ENCODE assay signal across 16 cellular contexts in the genomic region with DNA sequence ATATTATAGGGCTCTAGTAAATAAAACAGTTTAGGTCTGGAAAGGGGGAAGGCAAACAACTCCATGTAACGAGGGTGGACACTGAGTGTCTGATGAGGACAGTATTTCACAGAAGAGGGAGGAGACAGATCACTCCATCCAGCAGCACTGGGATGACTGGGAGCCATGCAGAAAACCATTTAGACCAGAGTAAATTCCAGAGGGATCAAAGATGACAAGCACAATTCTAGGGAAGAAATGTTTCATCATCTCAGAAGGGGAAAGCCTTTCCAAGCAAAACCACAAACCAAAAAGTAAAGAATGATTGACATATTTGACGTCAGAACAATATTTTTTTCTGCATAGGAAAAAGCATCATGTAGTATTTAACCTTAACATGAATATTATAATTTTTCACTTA.
DNase-seq lines count a peak whose midpoint lies in the region; ATAC-seq lines count a peak whose summit lies in the region.
"Had no signal": no experiment of that assay in that cellular context is flagged by ENCODE, and none has a peak within 500 bp of the region (broad histone marks: within the 10 kb centered on the region; RNA-seq: fewer than 3 reads in every experiment).

No MANE protein-coding gene starts in this region.

- peaks cover 92% of the 10 kb centered on the region for H3K36me3 ChIP-seq in HAP-1 (replicated peaks)

- H3K9me3 Mint-ChIP-seq in T-helper 2 cell treated with Interferon-gamma antibody and Interleukin-4, amounts not matched to agents 5 μg/mL and 100 μg/mL, for 36 hours = no peaks in the 10 kb centered on the region
- no peaks in the 10 kb centered on the region for H3K9me3 Mint-ChIP-seq in dendritic cell treated with granulocyte-macrophage colony-stimulating factor and Interleukin-4, amounts not matched to agents 40 ng/mL and 50 ng/mL, for 4 days
- no peaks in the 10 kb centered on the region for H3K9me3 Mint-ChIP-seq in stimulated activated effector memory CD8-positive, alpha-beta T cell treated with anti-CD3 and anti-CD28 coated beads, Interleukin-12 subunit alpha, Interleukin-12 subunit beta, amount 100 ng/mL, for 72 hours
- H3K9me3 Mint-ChIP-seq: activated B cell treated with CpG ODN at 0.5 μM for 24 hours had no signal

- H3K4me1 Mint-ChIP-seq in T-helper 2 cell treated with Interferon-gamma antibody and Interleukin-4, amounts not matched to agents 5 μg/mL and 100 μg/mL, for 36 hours (ENCODE audit: low read depth) = peaks cover 9% of the 10 kb centered on the region
- H3K4me1 Mint-ChIP-seq in dendritic cell treated with granulocyte-macrophage colony-stimulating factor and Interleukin-4, amounts not matched to agents 40 ng/mL and 50 ng/mL, for 4 days (ENCODE audit: low read depth) = peaks cover 12% of the 10 kb centered on the region
- H3K4me1 Mint-ChIP-seq in stimulated activated effector memory CD8-positive, alpha-beta T cell treated with anti-CD3 and anti-CD28 coated beads, Interleukin-12 subunit alpha, Interleukin-12 subunit beta, amount 100 ng/mL, for 72 hours = peaks cover 9% of the 10 kb centered on the region

- peak; percentile 17 for DNase-seq in activated effector memory CD4-positive, alpha-beta T cell treated with anti-CD3 and anti-CD28 coated beads, Interleukin-2, amount 50 U/mL, for 16 hours
- DNase-seq in activated effector memory CD4-positive, alpha-beta T cell treated with Interleukin-2 at 50 U/mL for 16 hours = no peak
- no peak for DNase-seq in T-helper 2 cell treated with Interferon-gamma antibody and Interleukin-4, amounts not matched to agents 5 μg/mL and 100 μg/mL, for 36 hours (ENCODE audit: low spot score)
- DNase-seq in stimulated activated effector memory CD8-positive, alpha-beta T cell treated with anti-CD3 and anti-CD28 coated beads, Interleukin-12 subunit alpha, Interleukin-12 subunit beta, amount 100 ng/mL, for 72 hours (ENCODE audit: low spot score in 2 of 2) = no peak
- no peak for DNase-seq in HAP-1 (ENCODE audit: low spot score in 2 of 2)
- no peak for DNase-seq in NK-92 treated with Interleukin-12 subunit alpha and Interleukin-12 subunit beta, amount 100 ng/mL, for 24 hours (lab: John Stamatoyannopoulos, UW)
- DNase-seq in posterior cingulate gyrus = no peak
- DNase-seq: activated B cell treated with CpG ODN at 0.5 μM for 24 hours, cerebellar nuclear complex, MV-4-11, NCI-H2171 treated with DMSO at 0.1 percent for 48 hours, small intestine had no signal

- H3K4me3 ChIP-seq in HAP-1 = no peak overlapping the region
- H3K4me3 ChIP-seq: lung, SJSA1 had no signal

- no peaks in the 10 kb centered on the region for H3K27me3 Mint-ChIP-seq in T-helper 2 cell treated with Interferon-gamma antibody and Interleukin-4, amounts not matched to agents 5 μg/mL and 100 μg/mL, for 36 hours (ENCODE audit: low read depth)
- no peaks in the 10 kb centered on the region for H3K27me3 Mint-ChIP-seq in dendritic cell treated with granulocyte-macrophage colony-stimulating factor and Interleukin-4, amounts not matched to agents 40 ng/mL and 50 ng/mL, for 4 days
- H3K27me3 Mint-ChIP-seq: activated B cell treated with CpG ODN at 0.5 μM for 24 hours had no signal

- no peaks in the 10 kb centered on the region for H3K9me3 ChIP-seq in HAP-1
- H3K9me3 ChIP-seq: SJSA1 had no signal

- no peaks in the 10 kb centered on the region for H3K27me3 ChIP-seq in HAP-1 (ENCODE audit: low read depth)
- H3K27me3 ChIP-seq: SJSA1 had no signal

- ATAC-seq in stimulated activated effector memory CD8-positive, alpha-beta T cell treated with anti-CD3 and anti-CD28 coated beads, Interleukin-12 subunit alpha, Interleukin-12 subunit beta, amount 100 ng/mL, for 72 hours = no peak
- ATAC-seq: esophagus mucosa had no signal

- H3K27ac Mint-ChIP-seq in T-helper 2 cell treated with Interferon-gamma antibody and Interleukin-4, amounts not matched to agents 5 μg/mL and 100 μg/mL, for 36 hours = peak overlapping the region; percentile 18
- peak overlapping the region; percentile 3 for H3K27ac Mint-ChIP-seq in dendritic cell treated with granulocyte-macrophage colony-stimulating factor and Interleukin-4, amounts not matched to agents 40 ng/mL and 50 ng/mL, for 4 days
- H3K27ac Mint-ChIP-seq in stimulated activated effector memory CD8-positive, alpha-beta T cell treated with anti-CD3 and anti-CD28 coated beads, Interleukin-12 subunit alpha, Interleukin-12 subunit beta, amount 100 ng/mL, for 72 hours = peak overlapping the region; percentile 54
- H3K27ac Mint-ChIP-seq: activated B cell treated with CpG ODN at 0.5 μM for 24 hours had no signal

- peaks cover 39% of the 10 kb centered on the region for H3K36me3 Mint-ChIP-seq in T-helper 2 cell treated with Interferon-gamma antibody and Interleukin-4, amounts not matched to agents 5 μg/mL and 100 μg/mL, for 36 hours (ENCODE audit: low read depth)
- H3K36me3 Mint-ChIP-seq in dendritic cell treated with granulocyte-macrophage colony-stimulating factor and Interleukin-4, amounts not matched to agents 40 ng/mL and 50 ng/mL, for 4 days (ENCODE audit: low read depth) = peaks cover 100% of the 10 kb centered on the region
- peaks cover 89% of the 10 kb centered on the region for H3K36me3 Mint-ChIP-seq in stimulated activated effector memory CD8-positive, alpha-beta T cell treated with anti-CD3 and anti-CD28 coated beads, Interleukin-12 subunit alpha, Interleukin-12 subunit beta, amount 100 ng/mL, for 72 hours

- in situ Hi-C loops in HAP-1 (cut with MboI; ENCODE audit: low sequenced_read_pairs) = no loop called here

- intact Hi-C loops in dendritic cell treated with granulocyte-macrophage colony-stimulating factor and Interleukin-4, amounts not matched to agents 40 ng/mL and 50 ng/mL, for 4 days (cut with micrococcal nuclease) = no loop called here
- intact Hi-C loops in posterior cingulate gyrus (cut with DNase I) = no loop called here

- 0 out of 2 replicates have a peak, but pooled peaks cover 4% of the 10 kb centered on the region for H3K4me1 ChIP-seq in HAP-1
- H3K4me1 ChIP-seq: SJSA1 had no signal

- no peak overlapping the region for H3K4me3 Mint-ChIP-seq in T-helper 2 cell treated with Interferon-gamma antibody and Interleukin-4, amounts not matched to agents 5 μg/mL and 100 μg/mL, for 36 hours
- no peak overlapping the region for H3K4me3 Mint-ChIP-seq in dendritic cell treated with granulocyte-macrophage colony-stimulating factor and Interleukin-4, amounts not matched to agents 40 ng/mL and 50 ng/mL, for 4 days
- no peak overlapping the region for H3K4me3 Mint-ChIP-seq in stimulated activated effector memory CD8-positive, alpha-beta T cell treated with anti-CD3 and anti-CD28 coated beads, Interleukin-12 subunit alpha, Interleukin-12 subunit beta, amount 100 ng/mL, for 72 hours
- H3K4me3 Mint-ChIP-seq: activated B cell treated with CpG ODN at 0.5 μM for 24 hours had no signal

Comparison
In these comparisons a context has a peak if more than half of its experiments do, and no peak if none do; other contexts are left out.
1. H3K27ac Mint-ChIP-seq: peak in every context shown above with its lines; median percentile 54 in stimulated activated effector memory CD8-positive, alpha-beta T cell treated with anti-CD3 and anti-CD28 coated beads, Interleukin-12 subunit alpha, Interleukin-12 subunit beta, amount 100 ng/mL, for 72 hours; 18 in T-helper 2 cell treated with Interferon-gamma antibody and Interleukin-4, amounts not matched to agents 5 μg/mL and 100 μg/mL, for 36 hours; 3 in dendritic cell treated with granulocyte-macrophage colony-stimulating factor and Interleukin-4, amounts not matched to agents 40 ng/mL and 50 ng/mL, for 4 days.